In the genomic region with DNA sequence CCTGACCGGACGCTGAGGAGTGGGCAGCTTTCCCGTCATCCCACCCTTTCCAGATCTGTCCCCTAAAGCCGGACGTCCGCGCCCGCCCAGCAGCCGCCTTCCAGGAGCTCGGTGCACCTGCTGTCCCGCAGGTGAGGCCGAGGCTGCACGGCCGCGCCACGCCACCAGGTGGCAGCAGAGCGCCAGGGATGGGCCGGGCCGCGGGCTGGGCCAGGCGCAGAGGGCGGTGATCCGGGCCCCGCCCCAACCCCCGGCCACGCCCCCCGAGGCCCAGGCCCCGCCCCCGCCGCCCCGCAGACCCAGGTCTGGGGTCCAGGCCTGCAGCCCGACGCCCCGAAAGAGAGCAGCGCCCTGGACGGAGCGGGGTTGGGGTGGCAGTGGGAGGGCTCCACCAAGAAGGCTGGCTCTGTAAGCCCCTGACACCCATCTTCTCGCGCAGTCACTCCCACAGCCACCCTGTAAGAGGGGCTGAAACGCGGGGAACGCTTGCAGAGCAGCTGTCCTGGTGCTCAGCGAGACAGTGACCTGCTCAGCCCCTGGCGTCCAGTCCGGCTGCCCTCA, we compare ENCODE assay signal across 8 cellular contexts. TPM values are rescaled to one million over a fixed set of nuclear protein-coding genes. Genes with fewer than 3 reads are reported as not detected.
DNase-seq lines count a peak whose midpoint lies in the region; ATAC-seq and TF ChIP-seq lines count a peak whose summit lies in the region.

No MANE protein-coding gene starts in this region.

- H3K4me1 Mint-ChIP-seq in natural killer cell = no peaks in the 10 kb centered on the region
- H3K4me1 Mint-ChIP-seq in stimulated activated effector memory CD8-positive, alpha-beta T cell treated with anti-CD3 and anti-CD28 coated beads, Interleukin-12 subunit alpha, Interleukin-12 subunit beta, amount 100 ng/mL, for 72 hours = peaks cover 13% of the 10 kb centered on the region

- H3K4me3 ChIP-seq in BLaER1 treated with 17β-estradiol and CSF1 and Interleukin-3, amounts not matched to agents 10 nM and 100 nM = peak overlapping the region in 6 of 10 experiments; percentile 17 to 44 (median 30); a peak in 7 of 20 replicates

- H3K36me3 Mint-ChIP-seq in natural killer cell = no peaks in the 10 kb centered on the region
- no peaks in the 10 kb centered on the region for H3K36me3 Mint-ChIP-seq in stimulated activated effector memory CD8-positive, alpha-beta T cell treated with anti-CD3 and anti-CD28 coated beads, Interleukin-12 subunit alpha, Interleukin-12 subunit beta, amount 100 ng/mL, for 72 hours

- ATAC-seq in natural killer cell = peak; percentile 93 to 100 (median 100)
- ATAC-seq in stimulated activated effector memory CD8-positive, alpha-beta T cell treated with anti-CD3 and anti-CD28 coated beads, Interleukin-12 subunit alpha, Interleukin-12 subunit beta, amount 100 ng/mL, for 72 hours = peak; percentile 84

- H3K27ac Mint-ChIP-seq in natural killer cell = no peak overlapping the region
- H3K27ac Mint-ChIP-seq in stimulated activated effector memory CD8-positive, alpha-beta T cell treated with anti-CD3 and anti-CD28 coated beads, Interleukin-12 subunit alpha, Interleukin-12 subunit beta, amount 100 ng/mL, for 72 hours = no peak overlapping the region

- H3K9me3 Mint-ChIP-seq in natural killer cell = peaks cover 0 to 2% of the 10 kb centered on the region in 2 donors
- peaks cover 2% of the 10 kb centered on the region for H3K9me3 Mint-ChIP-seq in stimulated activated effector memory CD8-positive, alpha-beta T cell treated with anti-CD3 and anti-CD28 coated beads, Interleukin-12 subunit alpha, Interleukin-12 subunit beta, amount 100 ng/mL, for 72 hours

- peaks cover 0 to 6% (median 5%) of the 10 kb centered on the region in 11 experiments; a peak in 6 of 22 replicates for H3K9me3 ChIP-seq in BLaER1 treated with 17β-estradiol and CSF1 and Interleukin-3, amounts not matched to agents 10 nM and 100 nM (replicated peaks in 1 of 11)

- peak; percentile 96 for TF ChIP-seq CTCF in natural killer cell (IDR thresholded peaks at IDR 0.05)

- peaks cover 15 to 27% (median 24%) of the 10 kb centered on the region in 10 experiments for H3K4me1 ChIP-seq in BLaER1 treated with 17β-estradiol and CSF1 and Interleukin-3, amounts not matched to agents 10 nM and 100 nM

- H4K20me1 ChIP-seq in BLaER1 treated with 17β-estradiol and CSF1 and Interleukin-3, amounts not matched to agents 10 nM and 100 nM = no peaks in the 10 kb centered on the region

- no peaks in the 10 kb centered on the region for H3K27me3 ChIP-seq in BLaER1 treated with 17β-estradiol and CSF1 and Interleukin-3, amounts not matched to agents 10 nM and 100 nM

- no peaks in the 10 kb centered on the region for H3K36me3 ChIP-seq in BLaER1 treated with 17β-estradiol and CSF1 and Interleukin-3, amounts not matched to agents 10 nM and 100 nM

- intact Hi-C loops in natural killer cell (cut with micrococcal nuclease) = loop anchor here (1.0 to 5.0 kb wide), 3 partner anchors 315 to 551 kb away; no protein-coding TSS in a partner anchor

- no peak overlapping the region; a peak in 1 of 22 replicates for H3K27ac ChIP-seq in BLaER1 treated with 17β-estradiol and CSF1 and Interleukin-3, amounts not matched to agents 10 nM and 100 nM

- DNase-seq in GM19240 (ENCODE audit: insufficient read length, low spot score) = peak; percentile 71
- DNase-seq in NCI-H226 = peak; percentile 55
- peak; percentile 28 for DNase-seq in activated CD8-positive, alpha-beta memory T cell treated with anti-CD3 and anti-CD28 coated beads, Interleukin-2, amount 50 U/mL, for 1 hour (ENCODE audit: extremely low read depth)
- peak; percentile 54 for DNase-seq in epidermal melanocyte (ENCODE audit: insufficient read length, low spot score)
- DNase-seq in natural killer cell = peak; percentile 83
- DNase-seq in stimulated activated effector memory CD8-positive, alpha-beta T cell treated with anti-CD3 and anti-CD28 coated beads, Interleukin-12 subunit alpha, Interleukin-12 subunit beta, amount 100 ng/mL, for 72 hours (ENCODE audit: low spot score in 2 of 2) = peak; percentile 91 to 97
- no peak for DNase-seq in NCI-H128 (lab: John Stamatoyannopoulos, UW; ENCODE audit: unreplicated experiment)

- no peak overlapping the region for H3K4me3 Mint-ChIP-seq in natural killer cell
- H3K4me3 Mint-ChIP-seq in stimulated activated effector memory CD8-positive, alpha-beta T cell treated with anti-CD3 and anti-CD28 coated beads, Interleukin-12 subunit alpha, Interleukin-12 subunit beta, amount 100 ng/mL, for 72 hours = no peak overlapping the region

- peak overlapping the region; percentile 81 to 99 (median 94) for H3K4me2 ChIP-seq in BLaER1 treated with 17β-estradiol and CSF1 and Interleukin-3, amounts not matched to agents 10 nM and 100 nM

- peak overlapping the region in 3 of 11 experiments; percentile 30 to 41 (median 31); a peak in 4 of 22 replicates for H3K9ac ChIP-seq in BLaER1 treated with 17β-estradiol and CSF1 and Interleukin-3, amounts not matched to agents 10 nM and 100 nM

- H3K27me3 Mint-ChIP-seq in natural killer cell (ENCODE audit: low read depth in 2 of 2) = peaks cover 15 to 24% of the 10 kb centered on the region in 2 donors

RNA-seq across cellular contexts. Expression of a gene that starts 32.2 kb away (rescaled TPM):
- not detected for total RNA-seq in natural killer cell
